9 cellular contexts compared by ENCODE assay signal in genomic region chr20:9617940-9618339, GRCh38.
A peak's percentile ranks its signal among the peaks of the same experiment; 100 is the strongest.
DNase-seq lines count a peak whose midpoint lies in the region; ATAC-seq and TF ChIP-seq lines count a peak whose summit lies in the region.
"Had no signal": no experiment of that assay in that cellular context is flagged by ENCODE, and none has a peak within 500 bp of the region (broad histone marks: within the 10 kb centered on the region; RNA-seq: fewer than 3 reads in every experiment).

No MANE protein-coding gene starts in this region.

- peak; percentile 45 to 68 (median 55) for TF ChIP-seq CTCF in ascending aorta (IDR thresholded peaks at IDR 0.05)
- TF ChIP-seq CTCF in vagina (IDR thresholded peaks at IDR 0.05), result no peak

- no peaks in the 10 kb centered on the region for H3K27me3 ChIP-seq in ascending aorta
- no peaks in the 10 kb centered on the region for H3K27me3 ChIP-seq in vagina

- intact Hi-C loops in ascending aorta (cut with DNase I), result loop anchor here (1.0 to 5.0 kb wide), 3 partner anchors 294 to 1926 kb away; partner anchors contain the start of gene MKKS
- intact Hi-C loops in vagina (cut with DNase I), result no loop called here

- H3K36me3 ChIP-seq in ascending aorta (no peaks in the 10 kb centered on the region), vagina (no peaks in the 10 kb centered on the region)
- H3K36me3 ChIP-seq: neutrophil had no signal

- DNase-seq in DMS79 treated with DMSO at 0.1 percent for 48 hours (lab: John Stamatoyannopoulos, UW) (peak; percentile 23), DMS79 (lab: John Stamatoyannopoulos, UW) (no peak), NCI-H2196 treated with DMSO at 0.1 percent for 48 hours (lab: John Stamatoyannopoulos, UW; ENCODE audit: unreplicated experiment) (peak; percentile 43), ascending aorta (ENCODE audit: low spot score in 2 of 2) (no peak), lung microvascular endothelial cell (ENCODE audit: low read depth in 2 of 2) (peak; percentile 12 to 27), vagina (ENCODE audit: extremely low spot score in 2 of 2) (no peak)
- DNase-seq in activated CD8-positive, alpha-beta memory T cell treated with anti-CD3 and anti-CD28 coated beads, Interleukin-2, amount 50 U/mL, for 48 hours, result no peak

- TF ChIP-seq POLR2A in vagina (IDR thresholded peaks at IDR 0.05), result no peak

- H3K4me3 ChIP-seq in ascending aorta, result peak overlapping the region in 1 of 2 donors; percentile 3
- H3K4me3 ChIP-seq in vagina, result no peak overlapping the region

- no peaks in the 10 kb centered on the region for H3K9me3 ChIP-seq in ascending aorta
- no peaks in the 10 kb centered on the region for H3K9me3 ChIP-seq in vagina
- H3K9me3 ChIP-seq: neutrophil had no signal

- H3K27ac ChIP-seq in ascending aorta (peak overlapping the region in 1 of 2 donors; percentile 1), vagina (no peak overlapping the region)
- H3K27ac ChIP-seq: neutrophil had no signal

- H3K4me1 ChIP-seq in ascending aorta, result no peaks in the 10 kb centered on the region
- H3K4me1 ChIP-seq in vagina, result no peaks in the 10 kb centered on the region

- ATAC-seq in GM18870 (IDR thresholded peaks at IDR 0.05; ENCODE audit: unreplicated experiment), result no peak

Comparison
In these comparisons a context has a peak if more than half of its experiments do, and no peak if none do; other contexts are left out.
1. DNase-seq: peak in DMS79 treated with DMSO at 0.1 percent for 48 hours (single experiment), NCI-H2196 treated with DMSO at 0.1 percent for 48 hours (single experiment) and lung microvascular endothelial cell (2 of 2); none in DMS79 (single experiment), ascending aorta (0 of 2), activated CD8-positive, alpha-beta memory T cell treated with anti-CD3 and anti-CD28 coated beads, Interleukin-2, amount 50 U/mL, for 48 hours (single experiment) and vagina (0 of 2).
2. CTCF ChIP-seq: peak in ascending aorta (3 of 3); none in vagina (0 of 3).